ENCODE assay signal across 1 cellular context in genomic region chr15:82262422-82263026, GRCh38.
A peak's percentile ranks its signal among the peaks of the same experiment; 100 is the strongest.
TF ChIP-seq lines count a peak whose summit lies in the region.

TSS of gene EFL1 (minus strand) at chr15:82262734. CDS start at chr15:82261778, 956 bp downstream.
TSS of gene SAXO2 (plus strand) at chr15:82262818. CDS start at chr15:82262880, 62 bp downstream.

TF ChIP-seq in GM12878, 131 proteins besides CTCF, POLR2A, EP300 and RAD21 (continued from another document and continues in another):
- TF ChIP-seq ZNF687 (IDR thresholded peaks at IDR 0.05) (peak; percentile 59; the same call in 1 of the 2 replicates), ZBTB33 (IDR thresholded peaks at IDR 0.05) (no peak), BHLHE40 (IDR thresholded peaks at IDR 0.05; ENCODE audit: borderline replicate concordance in 1 of 2, low read depth in 2 of 2, low read length in 1 of 2) (peak in 1 of 2 experiments; percentile 47; a peak in 1 of 4 replicates), POU2F2 (IDR thresholded peaks at IDR 0.05; ENCODE audit: borderline replicate concordance, low read depth, low read length) (0 out of 3 replicates have a peak, but pooled peaks have one; percentile 20), NFIC (IDR thresholded peaks at IDR 0.05; ENCODE audit: low read depth, low read length) (no peak), BACH1 (IDR thresholded peaks at IDR 0.05; ENCODE audit: borderline replicate concordance) (peak; percentile 34; the same call in 1 of the 2 replicates), NFYA (IDR thresholded peaks at IDR 0.05; ENCODE audit: borderline replicate concordance, low read depth, low read length) (no peak), EED (IDR thresholded peaks at IDR 0.05; ENCODE audit: low read depth) (0 out of 2 replicates have a peak, but pooled peaks have one; percentile 2), CHD1 (IDR thresholded peaks at IDR 0.05; ENCODE audit: low read depth, low read length) (no peak), KAT2A (conservative IDR thresholded peaks at IDR 0.05; ENCODE audit: control insufficient read depth, low read depth, low read length) (no peak), CBFB (IDR thresholded peaks at IDR 0.05; ENCODE audit: low read depth) (no peak), PAX5 (IDR thresholded peaks at IDR 0.05; ENCODE audit: borderline replicate concordance, low read depth, low read length) (no peak), EGR1 (IDR thresholded peaks at IDR 0.05; ENCODE audit: borderline replicate concordance in 1 of 2, low read depth in 2 of 2, low read length in 2 of 2) (peak; percentile 43 to 77; a peak in 1 of 3 replicates), ZBTB40 (IDR thresholded peaks at IDR 0.05; ENCODE audit: borderline replicate concordance) (peak; percentile 71), TBL1XR1 (IDR thresholded peaks at IDR 0.05; ENCODE audit: low read depth, low read length) (peak; percentile 34; the same call in 1 of the 2 replicates), JUND (IDR thresholded peaks at IDR 0.05; ENCODE audit: low read depth, low read length) (no peak), MEF2B (IDR thresholded peaks at IDR 0.05; ENCODE audit: partially characterized antibody, poor library complexity, severe bottlenecking) (peak; percentile 39), FOXK2 (IDR thresholded peaks at IDR 0.05) (no peak), NR2F1 (conservative IDR thresholded peaks at IDR 0.05) (peak; percentile 88), NR2C2 (IDR thresholded peaks at IDR 0.05; ENCODE audit: borderline replicate concordance, control insufficient read depth, insufficient read length, low read depth) (peak; percentile 72), NBN (IDR thresholded peaks at IDR 0.05) (0 out of 2 replicates have a peak, but pooled peaks have one; percentile 28), MXI1 (IDR thresholded peaks at IDR 0.05; ENCODE audit: low read depth, low read length) (peak; percentile 96), RCOR1 (conservative IDR thresholded peaks at IDR 0.05; ENCODE audit: low read depth, low read length) (no peak), SIN3A (IDR thresholded peaks at IDR 0.05; ENCODE audit: low read depth, low read length) (peak; percentile 88; the same call in 1 of the 2 replicates), IRF4 (IDR thresholded peaks at IDR 0.05; ENCODE audit: low read depth, low read length) (no peak), ELK1 (IDR thresholded peaks at IDR 0.05; ENCODE audit: low read depth, low read length) (peak; percentile 74; the same call in 1 of the 2 replicates), PRDM15 (CRISPR knock-in tag; IDR thresholded peaks at IDR 0.05) (no peak), ZBTB4 (CRISPR knock-in tag; IDR thresholded peaks at IDR 0.05) (no peak), CHD4 (IDR thresholded peaks at IDR 0.05) (no peak), STAT1 (conservative IDR thresholded peaks at IDR 0.05) (no peak), DPF2 (IDR thresholded peaks at IDR 0.05) (0 out of 2 replicates have a peak, but pooled peaks have one; percentile 31), NKRF (conservative IDR thresholded peaks at IDR 0.05) (peak; percentile 66), CREM (IDR thresholded peaks at IDR 0.05; ENCODE audit: low read depth) (peak; percentile 86), IRF5 (IDR thresholded peaks at IDR 0.05; ENCODE audit: borderline replicate concordance) (no peak), ZSCAN29 (IDR thresholded peaks at IDR 0.05) (no peak), RB1 (IDR thresholded peaks at IDR 0.05; ENCODE audit: borderline replicate concordance) (peak; percentile 81)
